ENCODE assay signal across 10 cellular contexts in genomic region chr9:125484632-125485282, GRCh38.
DNase-seq lines count a peak whose midpoint lies in the region; ATAC-seq and TF ChIP-seq lines count a peak whose summit lies in the region.
"Had no signal": no experiment of that assay in that cellular context is flagged by ENCODE, and none has a peak within 500 bp of the region (broad histone marks: within the 10 kb centered on the region; RNA-seq: fewer than 3 reads in every experiment).

No MANE protein-coding gene starts in this region.

- no peak overlapping the region for H3K4me3 ChIP-seq in epithelial cell of esophagus (ENCODE audit: low read length)
- H3K4me3 ChIP-seq in upper lobe of right lung: no peak overlapping the region
- no peak overlapping the region for H3K4me3 ChIP-seq in Peyer's patch
- H3K4me3 ChIP-seq: PC-9 had no signal

- H3K36me3 ChIP-seq in upper lobe of right lung (no peaks in the 10 kb centered on the region), Peyer's patch (peaks cover 0 to 6% (median 0%) of the 10 kb centered on the region in 3 donors)

- H3K27me3 ChIP-seq in upper lobe of right lung: no peaks in the 10 kb centered on the region
- no peaks in the 10 kb centered on the region for H3K27me3 ChIP-seq in Peyer's patch

- H3K27ac ChIP-seq in upper lobe of right lung (no peak overlapping the region), Peyer's patch (peak overlapping the region in 2 of 4 donors; percentile 41 to 60)
- H3K27ac ChIP-seq: PC-9 had no signal

- no peaks in the 10 kb centered on the region for H3K9me3 ChIP-seq in upper lobe of right lung
- H3K9me3 ChIP-seq in Peyer's patch: no peaks in the 10 kb centered on the region

- peak; percentile 68 for DNase-seq in HT1080 (ENCODE audit: low read depth)
- DNase-seq in epithelial cell of esophagus (ENCODE audit: low read depth): peak; percentile 40
- peak; percentile 35 for DNase-seq in medulla oblongata (ENCODE audit: extremely low spot score)
- DNase-seq in upper lobe of right lung: no peak
- DNase-seq in Peyer's patch: no peak
- no peak for DNase-seq in activated effector memory CD4-positive, alpha-beta T cell treated with Interleukin-2 at 50 U/mL for 16 hours
- DNase-seq: activated CD4-positive, alpha-beta T cell treated with anti-CD3 and anti-CD28 coated beads, Interleukin-2, amount 10 ng/mL, durations not matched to agents 24 days and 14 days; naive thymus-derived CD8-positive, alpha-beta T cell; PC-9 had no signal

- no peak for TF ChIP-seq CTCF in epithelial cell of esophagus (IDR thresholded peaks at IDR 0.05; ENCODE audit: insufficient read depth, low read depth, low read length, missing control alignments)
- no peak for TF ChIP-seq CTCF in upper lobe of right lung (IDR thresholded peaks at IDR 0.05)
- no peak for TF ChIP-seq CTCF in Peyer's patch (IDR thresholded peaks at IDR 0.05)

- peaks cover 21% of the 10 kb centered on the region for H3K4me1 ChIP-seq in upper lobe of right lung
- peaks cover 0 to 8% (median 0%) of the 10 kb centered on the region in 4 donors for H3K4me1 ChIP-seq in Peyer's patch

- peak; percentile 37 for ATAC-seq in upper lobe of right lung
- ATAC-seq in GM18505 (IDR thresholded peaks at IDR 0.05; ENCODE audit: unreplicated experiment): no peak
- ATAC-seq: naive thymus-derived CD8-positive, alpha-beta T cell had no signal

- no peak for TF ChIP-seq POLR2A in Peyer's patch (IDR thresholded peaks at IDR 0.05)
- no peak for TF ChIP-seq POLR2A in GM18505 (IDR thresholded peaks at IDR 0.05; ENCODE audit: borderline replicate concordance, extremely low read depth, insufficient read depth, insufficient read length)

- intact Hi-C loops in upper lobe of right lung (cut with DNase I): no loop called here

Comparison
In these comparisons a context has a peak if more than half of its experiments do, and no peak if none do; other contexts are left out.
1. DNase-seq: peak in HT1080 (single experiment), epithelial cell of esophagus (single experiment) and medulla oblongata (single experiment); none in upper lobe of right lung (single experiment), Peyer's patch (0 of 3) and activated effector memory CD4-positive, alpha-beta T cell treated with Interleukin-2 at 50 U/mL for 16 hours (single experiment).